8 cellular contexts compared by ENCODE assay signal in the genomic region with DNA sequence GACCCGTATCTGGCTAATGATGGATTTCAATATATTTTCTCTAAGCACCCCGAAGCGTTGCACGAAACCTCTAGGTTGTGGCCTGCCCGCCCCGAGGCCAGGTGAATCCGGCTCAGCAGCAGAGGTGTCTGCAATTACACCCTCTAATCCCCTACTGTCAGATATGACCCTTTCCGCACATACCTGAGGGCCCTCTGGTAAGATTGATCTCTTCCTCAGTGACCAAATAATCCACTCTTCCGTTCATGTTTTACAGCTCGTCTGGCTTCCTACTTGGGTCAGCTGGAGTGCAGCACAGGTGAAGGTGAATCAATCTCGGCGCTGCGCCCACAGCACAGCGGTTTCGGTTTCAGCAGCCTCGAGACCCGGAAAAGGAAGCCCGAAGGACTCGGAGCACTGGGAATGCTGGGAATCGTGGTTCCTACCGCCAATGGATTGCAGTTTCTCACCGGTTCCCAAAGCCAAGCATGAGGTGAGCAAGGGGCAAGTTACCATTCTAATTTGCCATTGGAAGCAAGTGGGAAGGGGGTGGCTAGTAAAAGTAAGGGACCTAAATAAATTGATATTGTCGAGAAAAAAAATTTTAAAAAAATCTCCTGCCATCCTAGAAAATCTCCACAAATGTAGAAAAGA. TPM values are rescaled to one million over a fixed set of nuclear protein-coding genes. Genes with fewer than 3 reads are reported as not detected.
A peak's percentile ranks its signal among the peaks of the same experiment; 100 is the strongest.
DNase-seq lines count a peak whose midpoint lies in the region; ATAC-seq, FAIRE-seq and TF ChIP-seq lines count a peak whose summit lies in the region.

SYNJ2BP (minus strand) TSS at position 374 of the 633 bp plus-strand sequence; CDS start at position 247, 127 bp downstream.

- H3K9ac ChIP-seq in K562 (ENCODE audit: insufficient read depth in 1 of 2, low read depth in 2 of 2, low read length in 2 of 2), result peak within 1 kb of the TSS in 1 of 2 experiments; percentile 64; a peak in 2 of 4 replicates

- H3K4me2 ChIP-seq in K562 (ENCODE audit: insufficient read depth, low read length), result peak within 1 kb of the TSS; percentile 82

- H4K20me1 ChIP-seq in K562 (replicated peaks; ENCODE audit: control insufficient read depth, insufficient read depth, low read length), result no peaks in the 10 kb centered on the region

- H3K36me3 ChIP-seq in K562 (ENCODE audit: control insufficient read depth, insufficient read depth, low read length), result no peaks in the 10 kb centered on the region
- no peaks in the 10 kb centered on the region for H3K36me3 ChIP-seq in aorta (ENCODE audit: control insufficient read depth in 1 of 2, insufficient read depth in 2 of 2, low read length in 1 of 2)

- FAIRE-seq in K562 (lab: Jason Lieb, UNC), result no peak

- POLR2A ChIA-PET in AG04450 (lab: Yijun Ruan, JAX) (no interaction called here), K562 (lab: Yijun Ruan, JAX) (no interaction called here)

- peak; percentile 21 for DNase-seq in AG04450 (ENCODE audit: low read depth, low spot score)
- DNase-seq in NCI-H1105 treated with DMSO at 0.1 percent for 48 hours (lab: John Stamatoyannopoulos, UW), result peak; percentile 88
- DNase-seq in T-helper 9 cell, result peak; percentile 25
- peak in 2 of 4 experiments; percentile 18 to 39 for DNase-seq in K562 (ENCODE audit: extremely low read depth in 1 of 4, low spot score in 3 of 4)
- DNase-seq in iPS DF 19.7 (ENCODE audit: low read depth, low spot score), result peak; percentile 72
- DNase-seq in retina, result peak; percentile 72
- DNase-seq in aorta, result peak; percentile 77 to 85

- TF ChIP-seq EP300 in K562 (IDR thresholded peaks at IDR 0.05; ENCODE audit: low read length), result no peak

- H3K79me2 ChIP-seq in K562 (ENCODE audit: control insufficient read depth, insufficient read depth, low read length), result no peaks in the 10 kb centered on the region

- in situ Hi-C loops in K562 (cut with MboI), result no loop called here

- H3K27me3 ChIP-seq in AG04450 (ENCODE audit: control insufficient read depth, insufficient read depth, low read length) (no peaks in the 10 kb centered on the region), K562 (ENCODE audit: control insufficient read depth in 2 of 2, insufficient read depth in 2 of 2, low read length in 2 of 2) (no peaks in the 10 kb centered on the region), aorta (ENCODE audit: control insufficient read depth in 1 of 2, insufficient read depth in 2 of 2, low read length in 1 of 2) (no peaks in the 10 kb centered on the region)

- TF ChIP-seq RAD21 in K562 (CRISPR knock-in tag; conservative IDR thresholded peaks at IDR 0.05 in 1 of 2, IDR thresholded peaks at IDR 0.05 in 1 of 2), result no peak

- no peaks in the 10 kb centered on the region for H3K9me1 ChIP-seq in K562 (ENCODE audit: control insufficient read depth, insufficient read depth, low read length)

- TF ChIP-seq POLR2A in GM19193 (IDR thresholded peaks at IDR 0.05; ENCODE audit: extremely low read depth, insufficient read depth, insufficient read length) (peak; percentile 34), K562 (conservative IDR thresholded peaks at IDR 0.05) (no peak)

- intact Hi-C loops in K562 (cut with micrococcal nuclease), result no loop called here
- intact Hi-C loops in aorta (cut with DNase I), result no loop called here

- H2AFZ ChIP-seq in K562 (ENCODE audit: low read depth, low read length), result peak within 1 kb of the TSS; percentile 89

- H3K4me1 ChIP-seq in K562 (replicated peaks in 1 of 2; ENCODE audit: control insufficient read depth in 2 of 2, insufficient read depth in 2 of 2, low read length in 2 of 2), result no peaks in the 10 kb centered on the region
- H3K4me1 ChIP-seq in aorta (ENCODE audit: control insufficient read depth in 1 of 2, insufficient read depth in 2 of 2, low read length in 2 of 2), result peaks cover 0 to 5% of the 10 kb centered on the region in 2 donors

- H3K4me3 ChIP-seq in AG04450 (ENCODE audit: low read depth, low read length) (peak within 1 kb of the TSS; percentile 97), K562 (peak within 1 kb of the TSS; percentile 59), aorta (ENCODE audit: low read length in 2 of 2) (peak within 1 kb of the TSS; percentile 90 to 92)

- no peaks in the 10 kb centered on the region for H3K9me3 ChIP-seq in AG04450 (ENCODE audit: control insufficient read depth, insufficient read depth, low read length)
- no peaks in the 10 kb centered on the region for H3K9me3 ChIP-seq in K562 (replicated peaks; ENCODE audit: control insufficient read depth, insufficient read depth, low read depth, low read length)
- no peaks in the 10 kb centered on the region for H3K9me3 ChIP-seq in aorta (ENCODE audit: control insufficient read depth, low read length)

- BruUV-seq in K562 (replicated peaks; lab: Mats Ljungman, UMichigan), result no TSS peak

- ATAC-seq in K562 (peak; percentile 67), aorta (ENCODE audit: low FRiP score) (peak; percentile 84)

- CTCF ChIA-PET in AG04450 (lab: Charles Lee), result no interaction called here
- CTCF ChIA-PET in K562 (lab: Yijun Ruan, JAX; ENCODE audit: low intra/inter-chr PET ratio), result no interaction called here

- no peak for TF ChIP-seq CTCF in AG04450 (IDR thresholded peaks at IDR 0.05; ENCODE audit: low read depth, low read length)
- no peak for TF ChIP-seq CTCF in K562 (IDR thresholded peaks at IDR 0.05 in 2 of 3, conservative IDR thresholded peaks at IDR 0.05 in 1 of 3; ENCODE audit: insufficient read depth in 2 of 3, low read depth in 1 of 3, low read length in 3 of 3)

- peak within 1 kb of the TSS; percentile 34 for H3K27ac ChIP-seq in AG04450 (ENCODE audit: low read depth, low read length)
- H3K27ac ChIP-seq in K562 (ENCODE audit: extremely low read depth, low read depth, low read length), result no peak within 1 kb of the TSS
- H3K27ac ChIP-seq in aorta (ENCODE audit: low read depth in 1 of 2, low read length in 2 of 2), result peak within 1 kb of the TSS in 1 of 2 donors; percentile 72

- 3% methylated on average over 23 of the region's 23 CpGs for WGBS in K562 (ENCODE audit: insufficient coverage, low coverage, missing lambda C conversion rate)
- WGBS in aorta, 2 donors, result 0 to 1% methylated on average over 23 of the region's 23 CpGs

TF ChIP-seq in K562, 482 proteins besides CTCF, POLR2A, EP300 and RAD21 (continues in another document):
- TF ChIP-seq, protein P1, sequence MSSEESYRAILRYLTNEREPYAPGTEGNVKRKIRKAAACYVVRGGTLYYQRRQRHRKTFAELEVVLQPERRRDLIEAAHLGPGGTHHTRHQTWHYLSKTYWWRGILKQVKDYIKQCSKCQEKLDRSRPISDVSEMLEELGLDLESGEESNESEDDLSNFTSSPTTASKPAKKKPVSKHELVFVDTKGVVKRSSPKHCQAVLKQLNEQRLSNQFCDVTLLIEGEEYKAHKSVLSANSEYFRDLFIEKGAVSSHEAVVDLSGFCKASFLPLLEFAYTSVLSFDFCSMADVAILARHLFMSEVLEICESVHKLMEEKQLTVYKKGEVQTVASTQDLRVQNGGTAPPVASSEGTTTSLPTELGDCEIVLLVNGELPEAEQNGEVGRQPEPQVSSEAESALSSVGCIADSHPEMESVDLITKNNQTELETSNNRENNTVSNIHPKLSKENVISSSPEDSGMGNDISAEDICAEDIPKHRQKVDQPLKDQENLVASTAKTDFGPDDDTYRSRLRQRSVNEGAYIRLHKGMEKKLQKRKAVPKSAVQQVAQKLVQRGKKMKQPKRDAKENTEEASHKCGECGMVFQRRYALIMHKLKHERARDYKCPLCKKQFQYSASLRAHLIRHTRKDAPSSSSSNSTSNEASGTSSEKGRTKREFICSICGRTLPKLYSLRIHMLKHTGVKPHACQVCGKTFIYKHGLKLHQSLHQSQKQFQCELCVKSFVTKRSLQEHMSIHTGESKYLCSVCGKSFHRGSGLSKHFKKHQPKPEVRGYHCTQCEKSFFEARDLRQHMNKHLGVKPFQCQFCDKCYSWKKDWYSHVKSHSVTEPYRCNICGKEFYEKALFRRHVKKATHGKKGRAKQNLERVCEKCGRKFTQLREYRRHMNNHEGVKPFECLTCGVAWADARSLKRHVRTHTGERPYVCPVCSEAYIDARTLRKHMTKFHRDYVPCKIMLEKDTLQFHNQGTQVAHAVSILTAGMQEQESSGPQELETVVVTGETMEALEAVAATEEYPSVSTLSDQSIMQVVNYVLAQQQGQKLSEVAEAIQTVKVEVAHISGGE (CRISPR knock-in tag; IDR thresholded peaks at IDR 0.05), result peak in 1 of 3 experiments; percentile 61; a peak in 3 of 6 replicates

RNA-seq across cellular contexts. Expression of gene SYNJ2BP, which starts in this region (rescaled TPM):
- 21.9 and 29.2 TPM in 2 replicates for polyA plus RNA-seq in AG04450 (2011; rRNA removed)
- polyA minus RNA-seq in AG04450 (2011; rRNA and poly(A)+ RNA removed), result 8.5 and 19.4 TPM in 2 replicates
- total RNA-seq in K562 (2011; cell fraction: chromatin; rRNA removed; ENCODE audit: low replicate concordance), result 0.53 and 0.86 TPM in 2 replicates
- 0.17 and 0.26 TPM in 2 replicates for total RNA-seq in K562 (2011; cell fraction: nucleolus; rRNA removed)
- 0.51 and 1.1 TPM in 2 replicates for total RNA-seq in K562 (2011; cell fraction: nucleoplasm; rRNA removed)
- 1.3 and 1.8 TPM in 2 replicates for total RNA-seq in K562 (2014; rRNA removed)
- total RNA-seq in K562 (2014; rRNA removed; fragmentation: Illumina TruSeq; extraction: Trizol), result 3.1 TPM in 2 replicates
- total RNA-seq in K562 (2015; rRNA removed; fragmentation: Illumina TruSeq; extraction: Trizol), result 4.1 and 4.6 TPM in 2 replicates
- total RNA-seq in K562 (2021), result 3.5 and 3.6 TPM in 2 replicates
- 2.4 TPM in 2 replicates for polyA plus RNA-seq in K562 (2011; rRNA removed)
- polyA plus RNA-seq in K562 (2011; cell fraction: cytosol; rRNA removed), result 0.64 and 1.4 TPM in 2 replicates
- 0.60 and 0.83 TPM in 2 replicates for polyA plus RNA-seq in K562 (2011; cell fraction: nucleus; rRNA removed)
- 2.0 and 4.2 TPM in 2 replicates for polyA plus RNA-seq in K562 (2012)
- 2.9 and 3.3 TPM in 2 replicates for polyA plus RNA-seq in K562 (2014; fragmentation: Illumina TruSeq; extraction: Trizol)
- 1 to 10 TPM; 3.7 to 4.3 TPM for polyA plus RNA-seq in K562 (2014; fragmentation: Nextera tagmentation; extraction: Ambion mirVana)
- polyA plus RNA-seq in K562 (2014; rRNA removed), result 1.8 and 3.5 TPM in 2 replicates
- 1.9 and 3.1 TPM in 2 replicates for polyA minus RNA-seq in K562 (2011; rRNA and poly(A)+ RNA removed)
- 0.86 and 1.1 TPM in 2 replicates for polyA minus RNA-seq in K562 (2011; cell fraction: cytosol; rRNA and poly(A)+ RNA removed)
- polyA minus RNA-seq in K562 (2011; cell fraction: nucleus; rRNA and poly(A)+ RNA removed), result 0.27 and 0.78 TPM in 2 replicates
- total RNA-seq in aorta, result 10 to 100 TPM; 28.6 to 35.8 TPM
- polyA plus RNA-seq in aorta, result 10 to 100 TPM; 16.6 to 26.7 TPM

Comparison
In these comparisons a context has a peak if more than half of its experiments do, and no peak if none do; other contexts are left out.
1. RNA of gene SYNJ2BP (total RNA-seq): 28.6 to 35.8 TPM in aorta; 0.17 to 4.6 TPM in K562; every median in the first group is over 4 times any median in the second.
2. Peak in every context shown above with its lines, with median percentiles within 50 percentile points of each other: H3K4me3 ChIP-seq.